8 cellular contexts compared by ENCODE assay signal in genomic region chr10:69089638-69090599, GRCh38. TPM values are rescaled to one million over a fixed set of nuclear protein-coding genes. Genes with fewer than 3 reads are reported as not detected.
DNase-seq lines count a peak whose midpoint lies in the region; ATAC-seq and TF ChIP-seq lines count a peak whose summit lies in the region.

No MANE protein-coding gene starts in this region.

- peak; percentile 86 for DNase-seq in activated CD4-positive, alpha-beta T cell treated with anti-CD3 and anti-CD28 coated beads for 48 hours
- DNase-seq in effector CD8-positive, alpha-beta T cell (lab: John Stamatoyannopoulos, UW), result peak; percentile 53
- DNase-seq in stimulated activated CD4-positive, alpha-beta T cell treated with anti-CD3 and anti-CD28 coated beads, Interleukin-15, amount 100 ng/mL, for 1 hour (ENCODE audit: low read depth in 1 of 2, low spot score in 1 of 2), result peak; percentile 27 to 37
- DNase-seq in neuronal stem cell (ENCODE audit: low spot score) (no peak), chondrocyte (ENCODE audit: low spot score) (no peak), AG20443 (ENCODE audit: low spot score) (no peak)

- TF ChIP-seq CTCF in GM12875 (IDR thresholded peaks at IDR 0.05; ENCODE audit: borderline replicate concordance, insufficient read depth, low read depth, low read length) (no peak), chondrocyte (IDR thresholded peaks at IDR 0.05) (no peak)

- H2BK120ac ChIP-seq in neuronal stem cell (ENCODE audit: low read depth, low read length), result no peak overlapping the region

- H3K9me3 Mint-ChIP-seq in chondrocyte (ENCODE audit: low read depth), result no peaks in the 10 kb centered on the region

- H3K36me3 Mint-ChIP-seq in chondrocyte (ENCODE audit: low read depth), result no peaks in the 10 kb centered on the region

- no peaks in the 10 kb centered on the region for H3K27me3 ChIP-seq in neuronal stem cell (ENCODE audit: control insufficient read depth in 3 of 3, insufficient read depth in 3 of 3, low read depth in 1 of 3, low read length in 3 of 3)

- no peak overlapping the region for H4K8ac ChIP-seq in neuronal stem cell (ENCODE audit: low read depth, low read length)

- H3K9ac ChIP-seq in neuronal stem cell (ENCODE audit: low read depth, low read length, poor library complexity), result no peak overlapping the region

- no peak overlapping the region for H3K23ac ChIP-seq in neuronal stem cell (ENCODE audit: low read depth, low read length, poor library complexity)

- no peaks in the 10 kb centered on the region for H3K9me3 ChIP-seq in neuronal stem cell (replicated peaks in 1 of 2; ENCODE audit: control insufficient read depth in 2 of 2, insufficient read depth in 1 of 2, low read depth in 1 of 2, low read length in 2 of 2)

- H3K14ac ChIP-seq in neuronal stem cell (ENCODE audit: low read length), result no peak overlapping the region

- H2AFZ ChIP-seq in neuronal stem cell (ENCODE audit: low read length), result no peak overlapping the region

- peaks cover 53% of the 10 kb centered on the region for H3K4me1 Mint-ChIP-seq in chondrocyte (ENCODE audit: low read depth)

- H2BK15ac ChIP-seq in neuronal stem cell (ENCODE audit: low read length), result no peak overlapping the region

- no peak overlapping the region for H2AK5ac ChIP-seq in neuronal stem cell (ENCODE audit: low read depth, low read length)

- no CpG with 5 or more reads among the region's 16 CpGs for WGBS in neuronal stem cell (ENCODE audit: extremely low coverage in 2 of 2, insufficient read length in 2 of 2, insufficient replicate concordance in 1 of 2), 2 donors

- no peak overlapping the region for H4K91ac ChIP-seq in neuronal stem cell (ENCODE audit: low read depth, low read length, poor library complexity)

- no peak overlapping the region for H3K27ac ChIP-seq in neuronal stem cell (replicated peaks; ENCODE audit: low read length)

- peak overlapping the region; percentile 51 for H3K4me3 ChIP-seq in GM12875 (ENCODE audit: low read depth, low read length)
- H3K4me3 ChIP-seq in neuronal stem cell (ENCODE audit: low read length in 2 of 2), result no peak overlapping the region

- no peaks in the 10 kb centered on the region for H3K27me3 Mint-ChIP-seq in chondrocyte (ENCODE audit: low read depth)

- no peak overlapping the region for H3K4me3 Mint-ChIP-seq in chondrocyte (ENCODE audit: unreplicated experiment)

- peaks cover 4 to 5% of the 10 kb centered on the region in 2 donors for H3K4me1 ChIP-seq in neuronal stem cell (ENCODE audit: control insufficient read depth in 2 of 2, insufficient read depth in 1 of 2, low read depth in 1 of 2, low read length in 2 of 2)

- peak; percentile 45 for ATAC-seq in HG03064 (IDR thresholded peaks at IDR 0.05; ENCODE audit: low read depth, unreplicated experiment)

- H2BK12ac ChIP-seq in neuronal stem cell (ENCODE audit: low read length), result no peak overlapping the region

- H3K18ac ChIP-seq in neuronal stem cell (ENCODE audit: low read length), result no peak overlapping the region

- no peak overlapping the region for H3K4me2 ChIP-seq in neuronal stem cell (ENCODE audit: insufficient read depth, low read length, poor library complexity, severe bottlenecking)

- no peak overlapping the region for H2BK5ac ChIP-seq in neuronal stem cell (ENCODE audit: low read length)

- H3K4ac ChIP-seq in neuronal stem cell (ENCODE audit: low read length), result no peak overlapping the region

- H3K36me3 ChIP-seq in neuronal stem cell (replicated peaks in 1 of 2; ENCODE audit: control insufficient read depth in 2 of 2, insufficient read depth in 2 of 2, low read length in 2 of 2), result no peaks in the 10 kb centered on the region

- no peaks in the 10 kb centered on the region for H3K79me1 ChIP-seq in neuronal stem cell (ENCODE audit: low read depth, low read length)

- no peak overlapping the region for H3K27ac Mint-ChIP-seq in chondrocyte (ENCODE audit: unreplicated experiment)

RNA-seq across cellular contexts. Expression of gene SRGN, which starts 2.0 kb away (rescaled TPM):
- polyA plus RNA-seq in neuronal stem cell (2013, experiment 1 of 2), result not detected
- polyA plus RNA-seq in neuronal stem cell (2013, experiment 2 of 2), result not detected
- 10.3 to 16.1 TPM (median 16.0 TPM) in 3 replicates for total RNA-seq in chondrocyte

RNA-seq across cellular contexts. Expression of gene VPS26A, which starts 34.1 kb away (rescaled TPM):
- polyA plus RNA-seq in neuronal stem cell (2013, experiment 1 of 2), result 44.4 TPM
- 45.6 TPM for polyA plus RNA-seq in neuronal stem cell (2013, experiment 2 of 2)
- 51.7 to 66.3 TPM (median 61.6 TPM) in 3 replicates for total RNA-seq in chondrocyte

Comparison
In these comparisons a context has a peak if more than half of its experiments do, and no peak if none do; other contexts are left out.
1. DNase-seq: peak in activated CD4-positive, alpha-beta T cell treated with anti-CD3 and anti-CD28 coated beads for 48 hours (single experiment), effector CD8-positive, alpha-beta T cell (single experiment) and stimulated activated CD4-positive, alpha-beta T cell treated with anti-CD3 and anti-CD28 coated beads, Interleukin-15, amount 100 ng/mL, for 1 hour (2 of 2); none in neuronal stem cell (single experiment), chondrocyte (single experiment) and AG20443 (single experiment).